9 cellular contexts compared by ENCODE assay signal in genomic region chr16:17313085-17313611, GRCh38.
A peak's percentile ranks its signal among the peaks of the same experiment; 100 is the strongest.
DNase-seq lines count a peak whose midpoint lies in the region; ATAC-seq, FAIRE-seq and TF ChIP-seq lines count a peak whose summit lies in the region.
"Had no signal": no experiment of that assay in that cellular context is flagged by ENCODE, and none has a peak within 500 bp of the region (broad histone marks: within the 10 kb centered on the region; RNA-seq: fewer than 3 reads in every experiment).

No MANE protein-coding gene starts in this region.

- no peak for TF ChIP-seq EP300 in GM12878 (IDR thresholded peaks at IDR 0.05; ENCODE audit: borderline replicate concordance in 1 of 2, control insufficient read depth in 1 of 2, low read depth in 2 of 2, low read length in 2 of 2)

- H3K79me2 ChIP-seq in GM23248 (ENCODE audit: insufficient read depth) = peaks cover 94% of the 10 kb centered on the region
- H3K79me2 ChIP-seq in GM12878 (ENCODE audit: control insufficient read depth, insufficient read depth, low read length) = no peaks in the 10 kb centered on the region

- H3K4me1 Mint-ChIP-seq in type B pancreatic cell (ENCODE audit: unreplicated experiment) = peaks cover 23% of the 10 kb centered on the region

- peak; percentile 18; the same call in 2 of the 3 replicates for ATAC-seq in GM12878
- no peak for ATAC-seq in GM21381 (IDR thresholded peaks at IDR 0.05; ENCODE audit: unreplicated experiment)

- intact Hi-C loops in GM12878 (cut with micrococcal nuclease; ENCODE audit: unreplicated experiment) = no loop called here

- WGBS in GM23248 (ENCODE audit: low coverage in 1 of 2, low lambda C conversion rate in 2 of 2, missing lambda C conversion rate in 2 of 2), 2 experiments = 18 to 43% methylated on average over 4 of the region's 4 CpGs
- 32% methylated on average over 4 of the region's 4 CpGs for WGBS in GM12878 (ENCODE audit: insufficient coverage, insufficient replicate concordance, low lambda C conversion rate, missing lambda C conversion rate)

- in situ Hi-C loops in GM23248 (cut with MboI) (no loop called here), GM12878 (cut with MboI) (no loop called here), HAP-1 (cut with MboI; ENCODE audit: low sequenced_read_pairs) (no loop called here)

- H2AFZ ChIP-seq in GM23248 = no peak overlapping the region
- H2AFZ ChIP-seq in GM12878 (ENCODE audit: control insufficient read depth, low read depth, low read length) = no peak overlapping the region

- peak overlapping the region; percentile 13 for H3K4me2 ChIP-seq in GM23248 (ENCODE audit: unreplicated experiment)
- no peak overlapping the region for H3K4me2 ChIP-seq in GM12878 (ENCODE audit: control insufficient read depth, insufficient read depth)

- POLR2A ChIA-PET in GM12878 (lab: Charles Lee) = interaction anchor here (0.7 to 1.4 kb wide), 4 partner anchors 11 to 54 kb away, joined by 3 to 4 read pairs (median 3); no protein-coding TSS in a partner anchor

- H3K4me1 ChIP-seq in GM23248 (ENCODE audit: insufficient read depth) = peaks cover 11% of the 10 kb centered on the region
- peaks cover 10% of the 10 kb centered on the region for H3K4me1 ChIP-seq in GM12878 (ENCODE audit: control insufficient read depth, insufficient read depth, low read length)
- no peaks in the 10 kb centered on the region for H3K4me1 ChIP-seq in HAP-1

- H3K27me3 ChIP-seq in GM23248 (replicated peaks; ENCODE audit: insufficient read depth) (no peaks in the 10 kb centered on the region), GM12878 (replicated peaks in 1 of 2; ENCODE audit: control insufficient read depth in 2 of 2, insufficient read depth in 2 of 2, low read length in 1 of 2) (no peaks in the 10 kb centered on the region), HAP-1 (ENCODE audit: low read depth) (no peaks in the 10 kb centered on the region)

- H3K27ac Mint-ChIP-seq in type B pancreatic cell = no peak overlapping the region

- no peak for TF ChIP-seq POLR2A in GM12878 (IDR thresholded peaks at IDR 0.05; ENCODE audit: low read depth, low read length)

- peak overlapping the region; percentile 33 for H3K27ac ChIP-seq in GM23248
- no peak overlapping the region for H3K27ac ChIP-seq in GM12878 (ENCODE audit: control insufficient read depth, insufficient read depth)
- peak overlapping the region in 17 of 21 experiments; percentile 7 to 78 (median 48) for H3K27ac ChIP-seq in skin epidermis

- H3K27me3 Mint-ChIP-seq in type B pancreatic cell = no peaks in the 10 kb centered on the region

- TF ChIP-seq CTCF in GM12878 (IDR thresholded peaks at IDR 0.05 in 2 of 3, conservative IDR thresholded peaks at IDR 0.05 in 1 of 3; ENCODE audit: control insufficient read depth in 2 of 3, extremely low read depth in 1 of 3, insufficient read depth in 1 of 3, low read depth in 3 of 3, low read length in 3 of 3) (no peak), type B pancreatic cell (conservative IDR thresholded peaks at IDR 0.05) (no peak)

- TF ChIP-seq RAD21 in GM12878 (IDR thresholded peaks at IDR 0.05; ENCODE audit: insufficient read depth, low read depth, low read length) = no peak

- H3K4me3 Mint-ChIP-seq in type B pancreatic cell = no peak overlapping the region

- SMC1A ChIA-PET in GM12878 (lab: Charles Lee; ENCODE audit: uncharacterized antibody, unreplicated experiment) = interaction anchor here (0.7 to 9.7 kb wide), 13 partner anchors 12 to 245 kb away, joined by 3 to 88 read pairs (median 4); no protein-coding TSS in a partner anchor

- RAD21 ChIA-PET in GM12878 (lab: Charles Lee; ENCODE audit: unreplicated experiment) = interaction anchor here (0.5 to 3.3 kb wide), 7 partner anchors 11 to 93 kb away, joined by 3 to 13 read pairs (median 3); no protein-coding TSS in a partner anchor

- no peaks in the 10 kb centered on the region for H3K9me2 ChIP-seq in GM23248 (ENCODE audit: insufficient read depth)

- BruUV-seq in GM12878 (replicated peaks; lab: Mats Ljungman, UMichigan) = no TSS peak

- H3K9ac ChIP-seq in GM23248 (peak overlapping the region; percentile 5; the same call in 1 of the 2 replicates), GM12878 (ENCODE audit: control insufficient read depth, insufficient read depth, low read length) (no peak overlapping the region)

- H3K36me3 ChIP-seq in GM23248 (ENCODE audit: low read depth) (no peaks in the 10 kb centered on the region), GM12878 (ENCODE audit: control insufficient read depth in 2 of 2, insufficient read depth in 2 of 2, low read length in 1 of 2) (no peaks in the 10 kb centered on the region; a peak in 2 of 4 replicates), HAP-1 (replicated peaks) (no peaks in the 10 kb centered on the region)

- CTCF ChIA-PET in GM12878 (lab: Yijun Ruan, JAX) = interaction anchor here (1.2 to 2.7 kb wide), 5 partner anchors 12 to 154 kb away, joined by 3 to 10 read pairs (median 4); no protein-coding TSS in a partner anchor

- H3K36me3 Mint-ChIP-seq in type B pancreatic cell = no peaks in the 10 kb centered on the region

- peak; percentile 50 for DNase-seq in GM23248
- DNase-seq in GM12878 (ENCODE audit: low read depth, low spot score) = no peak
- DNase-seq in islet precursor cell = peak; percentile 63
- no peak for DNase-seq in type B pancreatic cell (ENCODE audit: extremely low spot score, unreplicated experiment)
- DNase-seq in HAP-1 (ENCODE audit: low spot score in 2 of 2) = no peak
- DNase-seq in activated gamma-delta T cell (lab: John Stamatoyannopoulos, UW) = no peak
- DNase-seq: MV-4-11 had no signal

- FAIRE-seq in GM12878 (lab: Jason Lieb, UNC) = no peak

- H3F3A ChIP-seq in GM23248 (ENCODE audit: insufficient read depth) = peaks cover 19% of the 10 kb centered on the region; the same call in 1 of the 2 replicates

- no peaks in the 10 kb centered on the region for H3K9me3 Mint-ChIP-seq in type B pancreatic cell

- H3K9me3 ChIP-seq in GM23248 (ENCODE audit: low read depth) = no peaks in the 10 kb centered on the region
- peaks cover 4% of the 10 kb centered on the region; the same call in 2 of the 3 replicates for H3K9me3 ChIP-seq in GM12878 (replicated peaks; ENCODE audit: control insufficient read depth, insufficient read depth, low read length)
- no peaks in the 10 kb centered on the region for H3K9me3 ChIP-seq in HAP-1

- H3K4me3 ChIP-seq in GM23248 = no peak overlapping the region
- H3K4me3 ChIP-seq in GM12878 = no peak overlapping the region
- no peak overlapping the region for H3K4me3 ChIP-seq in skin epidermis
- H3K4me3 ChIP-seq in HAP-1 = no peak overlapping the region

- H4K20me1 ChIP-seq in GM23248 (ENCODE audit: insufficient read depth) (no peaks in the 10 kb centered on the region), GM12878 (ENCODE audit: control insufficient read depth, insufficient read depth) (no peaks in the 10 kb centered on the region)

TF ChIP-seq in GM12878, 131 proteins besides CTCF, POLR2A, EP300 and RAD21 (continues in another document):
- TF ChIP-seq ZNF24 (IDR thresholded peaks at IDR 0.05) (no peak), SUZ12 (IDR thresholded peaks at IDR 0.05; ENCODE audit: unreplicated experiment) (no peak), RFX5 (IDR thresholded peaks at IDR 0.05; ENCODE audit: low read depth, low read length) (no peak), CREM (IDR thresholded peaks at IDR 0.05; ENCODE audit: low read depth) (no peak), IKZF2 (IDR thresholded peaks at IDR 0.05) (no peak), ATF2 (IDR thresholded peaks at IDR 0.05; ENCODE audit: low read length) (no peak), ATF3 (IDR thresholded peaks at IDR 0.05; ENCODE audit: borderline replicate concordance, extremely low read depth, low read depth, low read length) (no peak), NKRF (conservative IDR thresholded peaks at IDR 0.05) (no peak), TBL1XR1 (IDR thresholded peaks at IDR 0.05; ENCODE audit: low read depth, low read length) (no peak), RELA (IDR thresholded peaks at IDR 0.05; ENCODE audit: borderline replicate concordance, partially characterized antibody) (no peak)
- TF ChIP-seq, protein P1, sequence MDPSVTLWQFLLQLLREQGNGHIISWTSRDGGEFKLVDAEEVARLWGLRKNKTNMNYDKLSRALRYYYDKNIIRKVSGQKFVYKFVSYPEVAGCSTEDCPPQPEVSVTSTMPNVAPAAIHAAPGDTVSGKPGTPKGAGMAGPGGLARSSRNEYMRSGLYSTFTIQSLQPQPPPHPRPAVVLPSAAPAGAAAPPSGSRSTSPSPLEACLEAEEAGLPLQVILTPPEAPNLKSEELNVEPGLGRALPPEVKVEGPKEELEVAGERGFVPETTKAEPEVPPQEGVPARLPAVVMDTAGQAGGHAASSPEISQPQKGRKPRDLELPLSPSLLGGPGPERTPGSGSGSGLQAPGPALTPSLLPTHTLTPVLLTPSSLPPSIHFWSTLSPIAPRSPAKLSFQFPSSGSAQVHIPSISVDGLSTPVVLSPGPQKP (IDR thresholded peaks at IDR 0.05; ENCODE audit: low read depth, low read length) = no peak

Comparison
In these comparisons a context has a peak if more than half of its experiments do, and no peak if none do; other contexts are left out.
1. DNase-seq: peak in GM23248 (single experiment) and islet precursor cell (single experiment); none in GM12878 (single experiment), type B pancreatic cell (single experiment), HAP-1 (0 of 2) and activated gamma-delta T cell (single experiment).